ENCODE assay signal across 8 cellular contexts in genomic region chr16:4693956-4694663, GRCh38. TPM values are rescaled to one million over a fixed set of nuclear protein-coding genes. Genes with fewer than 3 reads are reported as not detected.
A peak's percentile ranks its signal among the peaks of the same experiment; 100 is the strongest.
DNase-seq lines count a peak whose midpoint lies in the region; ATAC-seq lines count a peak whose summit lies in the region.

No MANE protein-coding gene starts in this region.

- in situ Hi-C loops in T47D (cut with HindIII; ENCODE audit: low pct_unique_long_range_greater_than_20kb, low sequenced_read_pairs), result no loop called here

- H3K9me3 Mint-ChIP-seq in T-cell, result no peaks in the 10 kb centered on the region

- ATAC-seq in HG02759 (IDR thresholded peaks at IDR 0.05; ENCODE audit: unreplicated experiment) (peak; percentile 14), T-cell (replicated peaks in 1 of 4) (peak; percentile 40 to 51 (median 41)), HG03139 (IDR thresholded peaks at IDR 0.05; ENCODE audit: unreplicated experiment) (no peak)

- H3K27ac Mint-ChIP-seq in T-cell, result peak overlapping the region; percentile 49 to 75

- H3K36me3 Mint-ChIP-seq in T-cell, result peaks cover 4% of the 10 kb centered on the region

- H3K4me3 Mint-ChIP-seq in T-cell, result peak overlapping the region; percentile 74 to 86 (median 78)

- POLR2A ChIA-PET in T-cell (lab: Charles Lee), result interaction anchor here in 1 of 2 donors (1.4 kb wide), 1 partner anchor 41 kb away, joined by 7 read pairs; the partner anchor contains the start of gene DNAAF8

- CTCF ChIA-PET in T-cell (lab: Charles Lee), result interaction anchor here in 1 of 2 donors (0.6 to 1.1 kb wide), 3 partner anchors 41 to 189 kb away, joined by 4 to 5 read pairs (median 5); partner anchors contain the start of gene DNAAF8

- H3K27me3 Mint-ChIP-seq in T-cell, result no peaks in the 10 kb centered on the region

- DNase-seq in GM03348 (ENCODE audit: low spot score), result peak; percentile 90
- peak; percentile 20 to 66 (median 52) for DNase-seq in T-cell
- peak; percentile 80 to 90 for DNase-seq in T47D (ENCODE audit: low read depth in 1 of 2, low spot score in 1 of 2)
- DNase-seq in iPS-NIHi11 (ENCODE audit: low spot score), result peak; percentile 74
- DNase-seq in stimulated activated CD4-positive, alpha-beta T cell treated with anti-CD3 and anti-CD28 coated beads, Interleukin-1b, Interleukin-23, amount 100 ng/mL, for 4 hours (ENCODE audit: low read depth in 2 of 2), result peak; percentile 12 to 46
- DNase-seq in OCI-M2 (lab: John Stamatoyannopoulos, UW; ENCODE audit: unreplicated experiment), result no peak

- H3K4me1 Mint-ChIP-seq in T-cell, result peaks cover 17 to 22% (median 19%) of the 10 kb centered on the region in 3 donors

RNA-seq across cellular contexts. Expression of gene NUDT16L1, which starts 0.7 kb away (rescaled TPM):
- 10 to 100 TPM; 53.3 to 64.0 (median 62.2) TPM for total RNA-seq in T-cell

RNA-seq across cellular contexts. Expression of gene ANKS3, which starts 40.0 kb away (rescaled TPM):
- total RNA-seq in T-cell, result 10 to 100 TPM; 24.2 to 37.1 (median 32.2) TPM

RNA-seq across cellular contexts. Expression of gene DNAAF8, which starts 40.2 kb away (rescaled TPM):
- under 1 TPM in 4 of 5 donors, not detected in 1; 0.13 to 0.70 (median 0.34) TPM for total RNA-seq in T-cell
